Comparison of ENCODE assay signal across 8 cellular contexts in the genomic region with DNA sequence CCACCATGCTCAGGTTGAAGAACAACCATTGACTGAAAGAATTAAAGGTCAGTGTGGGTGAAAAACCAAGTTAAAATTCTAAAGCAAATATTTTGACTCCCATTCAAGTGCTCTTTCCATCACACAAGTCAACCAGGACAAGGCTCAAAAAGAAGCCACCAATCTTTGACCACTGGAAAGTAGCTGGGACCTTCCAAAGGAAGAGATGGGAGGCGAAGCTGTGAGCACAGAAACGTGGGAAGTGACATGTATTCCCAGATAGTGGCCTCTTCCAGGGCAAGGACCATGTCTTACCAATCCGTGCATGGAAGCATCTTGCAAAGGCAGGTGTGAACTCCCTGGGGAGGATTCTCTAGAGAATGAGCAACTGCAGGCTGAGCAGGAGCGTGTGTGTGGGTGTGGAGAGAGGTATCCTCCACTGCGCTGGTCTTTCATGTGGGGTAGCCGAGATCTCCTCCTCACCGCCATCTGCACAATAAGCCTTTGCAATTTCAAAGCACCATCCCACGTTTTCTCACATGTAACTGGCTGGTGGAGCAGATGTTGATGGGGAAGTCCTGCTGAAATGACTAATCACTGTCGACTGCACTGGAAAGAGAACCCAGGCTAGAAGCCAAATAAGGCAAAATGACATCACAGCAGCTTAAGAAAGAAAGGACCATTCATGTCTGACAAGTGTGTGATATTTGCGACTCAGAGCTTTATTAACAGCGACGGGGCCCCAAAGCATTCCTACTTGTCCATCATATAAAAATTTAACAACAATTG.
DNase-seq lines count a peak whose midpoint lies in the region; ATAC-seq and TF ChIP-seq lines count a peak whose summit lies in the region.

No MANE protein-coding gene starts in this region.

- TF ChIP-seq CTCF in fibroblast of pulmonary artery (IDR thresholded peaks at IDR 0.05; ENCODE audit: low read length, missing control alignments) = no peak

- DNase-seq in CD1c-positive myeloid dendritic cell (ENCODE audit: extremely low spot score) = peak; percentile 94
- DNase-seq in activated CD4-positive, CD25-positive, alpha-beta regulatory T cell treated with anti-CD3 and anti-CD28 coated beads, Interleukin-2, amount 50 U/mL, for 72 hours = peak; percentile 45
- DNase-seq in fibroblast of pulmonary artery (ENCODE audit: low read depth) = peak; percentile 82
- DNase-seq in stromal cell of bone marrow (ENCODE audit: low read depth) = peak; percentile 53
- no peak for DNase-seq in NCI-H526 (lab: John Stamatoyannopoulos, UW)
- no peak for DNase-seq in activated gamma-delta T cell (lab: John Stamatoyannopoulos, UW)

- H3K4me3 ChIP-seq in fibroblast of pulmonary artery (replicated peaks; ENCODE audit: low read depth, low read length) = no peak overlapping the region

- ATAC-seq in GM19372 (IDR thresholded peaks at IDR 0.05; ENCODE audit: low read depth, unreplicated experiment) (peak; percentile 93), HG03378 (IDR thresholded peaks at IDR 0.05; ENCODE audit: unreplicated experiment) (peak; percentile 93)

Comparison
In these comparisons a context has a peak if more than half of its experiments do, and no peak if none do; other contexts are left out.
1. DNase-seq: peak in CD1c-positive myeloid dendritic cell (single experiment), activated CD4-positive, CD25-positive, alpha-beta regulatory T cell treated with anti-CD3 and anti-CD28 coated beads, Interleukin-2, amount 50 U/mL, for 72 hours (single experiment), fibroblast of pulmonary artery (single experiment) and stromal cell of bone marrow (single experiment); none in NCI-H526 (0 of 2) and activated gamma-delta T cell (single experiment).